Comparison of ENCODE assay signal across 2 cellular contexts in genomic region chr16:67243481-67243880, GRCh38.
TF ChIP-seq lines count a peak whose summit lies in the region.

No MANE protein-coding gene starts in this region.

TF ChIP-seq in SK-N-SH, 30 proteins besides CTCF, POLR2A, EP300 and RAD21:
- no peak for TF ChIP-seq PBX3 (IDR thresholded peaks at IDR 0.05)
- no peak for TF ChIP-seq USF1 (IDR thresholded peaks at IDR 0.05; ENCODE audit: borderline replicate concordance, low read depth)
- no peak for TF ChIP-seq JUND (IDR thresholded peaks at IDR 0.05)
- no peak for TF ChIP-seq USF2 (IDR thresholded peaks at IDR 0.05; ENCODE audit: borderline replicate concordance, low read depth, low read length)
- TF ChIP-seq RXRA (IDR thresholded peaks at IDR 0.05; ENCODE audit: borderline replicate concordance, low read depth), result no peak
- no peak for TF ChIP-seq SMC3 (IDR thresholded peaks at IDR 0.05; ENCODE audit: low read depth, low read length)
- TF ChIP-seq REST (IDR thresholded peaks at IDR 0.05; ENCODE audit: low read depth, low read length), result no peak
- TF ChIP-seq ZBTB33 (IDR thresholded peaks at IDR 0.05; ENCODE audit: borderline replicate concordance, low read depth), result no peak
- TF ChIP-seq NRF1 (IDR thresholded peaks at IDR 0.05; ENCODE audit: low read depth, low read length), result no peak
- no peak for TF ChIP-seq FOSL2 (IDR thresholded peaks at IDR 0.05; ENCODE audit: borderline replicate concordance, low read depth)
- TF ChIP-seq MEF2A (IDR thresholded peaks at IDR 0.05; ENCODE audit: borderline replicate concordance, low read depth), result no peak
- no peak for TF ChIP-seq EZH2phosphoT487 (IDR thresholded peaks at IDR 0.05; ENCODE audit: borderline replicate concordance, low read depth)
- no peak for TF ChIP-seq IRF3 (IDR thresholded peaks at IDR 0.05; ENCODE audit: low read depth, low read length)
- no peak for TF ChIP-seq MXI1 (IDR thresholded peaks at IDR 0.05; ENCODE audit: low read depth, low read length)
- no peak for TF ChIP-seq ELF1 (IDR thresholded peaks at IDR 0.05)
- TF ChIP-seq YY1 (IDR thresholded peaks at IDR 0.05; ENCODE audit: low read depth), result no peak

TF ChIP-seq in SK-N-SH treated with all-trans-retinoic acid at 6 μM for 48 hours, 23 proteins besides CTCF, POLR2A, EP300 and RAD21 (continued from another document):
- TF ChIP-seq PATZ1 (CRISPR knock-in tag; IDR thresholded peaks at IDR 0.05; ENCODE audit: borderline replicate concordance) (no peak), POU6F1 (CRISPR knock-in tag; IDR thresholded peaks at IDR 0.05; ENCODE audit: borderline replicate concordance, low read depth) (no peak), CREB5 (CRISPR knock-in tag; IDR thresholded peaks at IDR 0.05; ENCODE audit: low read depth) (no peak), TSHZ2 (CRISPR knock-in tag; IDR thresholded peaks at IDR 0.05) (no peak), SNAI2 (CRISPR knock-in tag; IDR thresholded peaks at IDR 0.05) (no peak), ARNTL (CRISPR knock-in tag; IDR thresholded peaks at IDR 0.05; ENCODE audit: borderline replicate concordance, low read depth) (no peak), ZNF70 (CRISPR knock-in tag; IDR thresholded peaks at IDR 0.05) (no peak), OSR1 (CRISPR knock-in tag; IDR thresholded peaks at IDR 0.05) (no peak), ZC3H10 (CRISPR knock-in tag; IDR thresholded peaks at IDR 0.05) (no peak), RARB (CRISPR knock-in tag; IDR thresholded peaks at IDR 0.05) (no peak), ZFP3 (CRISPR knock-in tag; IDR thresholded peaks at IDR 0.05) (no peak), ZFP30 (CRISPR knock-in tag; IDR thresholded peaks at IDR 0.05) (no peak), TOX (CRISPR knock-in tag; IDR thresholded peaks at IDR 0.05; ENCODE audit: borderline replicate concordance) (no peak), PPARA (CRISPR knock-in tag; IDR thresholded peaks at IDR 0.05; ENCODE audit: borderline replicate concordance) (no peak), GLIS3 (CRISPR knock-in tag; IDR thresholded peaks at IDR 0.05) (no peak)
